ENCODE assay signal across 8 cellular contexts in genomic region chr5:179559280-179560252, GRCh38. TPM values are rescaled to one million over a fixed set of nuclear protein-coding genes. Genes with fewer than 3 reads are reported as not detected.
DNase-seq lines count a peak whose midpoint lies in the region; ATAC-seq and TF ChIP-seq lines count a peak whose summit lies in the region.

No MANE protein-coding gene starts in this region.

- peaks cover 70% of the 10 kb centered on the region for H3K36me3 Mint-ChIP-seq in activated T-cell treated with anti-CD3 and anti-CD28 coated beads, Interleukin-2, amount 50 U/mL, for 24 hours (ENCODE audit: low read depth)

- H3K79me2 ChIP-seq in ACC112 (ENCODE audit: control insufficient read depth, insufficient read depth, low read length, unreplicated experiment), result peaks cover 29% of the 10 kb centered on the region

- H3K4me1 ChIP-seq in ACC112 (ENCODE audit: control insufficient read depth, insufficient read depth, low read length, unreplicated experiment), result peaks cover 4% of the 10 kb centered on the region

- peak overlapping the region; percentile 70 for H2AFZ ChIP-seq in ACC112 (ENCODE audit: low read length, unreplicated experiment)

- peak; percentile 95 for TF ChIP-seq POLR2A in erythroblast (IDR thresholded peaks at IDR 0.05; ENCODE audit: low read length)

- H3K4me1 Mint-ChIP-seq in activated T-cell treated with anti-CD3 and anti-CD28 coated beads, Interleukin-2, amount 50 U/mL, for 24 hours (ENCODE audit: low read depth), result peaks cover 29% of the 10 kb centered on the region

- peak overlapping the region; percentile 81 for H3K4me3 ChIP-seq in ACC112 (ENCODE audit: low read depth, low read length)

- DNase-seq in NCI-H774 (lab: John Stamatoyannopoulos, UW) (peak; percentile 98), erythroblast (lab: John Stamatoyannopoulos, UW) (peak; percentile 96 to 97), mucosa of gallbladder (ENCODE audit: low spot score) (peak; percentile 98)
- DNase-seq in activated T-cell treated with anti-CD3 and anti-CD28 coated beads, Interleukin-2, amount 50 U/mL, for 24 hours, result peak; percentile 83
- DNase-seq in stimulated activated CD8-positive, alpha-beta memory T cell treated with anti-CD3 and anti-CD28 coated beads, Interleukin-4, amount 100 ng/mL, for 1 hour (ENCODE audit: low read depth in 2 of 2, low spot score in 1 of 2), result peak; percentile 50 to 82

- no peaks in the 10 kb centered on the region for H3K36me3 ChIP-seq in ACC112 (ENCODE audit: insufficient read depth, low read length)

- H3K9me3 Mint-ChIP-seq in activated T-cell treated with anti-CD3 and anti-CD28 coated beads, Interleukin-2, amount 50 U/mL, for 24 hours, result no peaks in the 10 kb centered on the region

- H3K4me3 Mint-ChIP-seq in activated T-cell treated with anti-CD3 and anti-CD28 coated beads, Interleukin-2, amount 50 U/mL, for 24 hours, result peak overlapping the region; percentile 78

- no peaks in the 10 kb centered on the region for H3K27me3 ChIP-seq in ACC112 (ENCODE audit: insufficient read depth, low read length)

- H3K27ac ChIP-seq in ACC112 (ENCODE audit: low read depth, low read length), result peak overlapping the region; percentile 64

- H3K27ac Mint-ChIP-seq in activated T-cell treated with anti-CD3 and anti-CD28 coated beads, Interleukin-2, amount 50 U/mL, for 24 hours, result peak overlapping the region; percentile 81

- ATAC-seq in GM19023 (IDR thresholded peaks at IDR 0.05; ENCODE audit: unreplicated experiment) (peak; percentile 99), HG03280 (IDR thresholded peaks at IDR 0.05; ENCODE audit: unreplicated experiment) (peak; percentile 99)

- H3K27me3 Mint-ChIP-seq in activated T-cell treated with anti-CD3 and anti-CD28 coated beads, Interleukin-2, amount 50 U/mL, for 24 hours, result no peaks in the 10 kb centered on the region

RNA-seq across cellular contexts. Expression of gene RUFY1, which starts 9.2 kb away (rescaled TPM):
- 54.7 TPM for total RNA-seq in mucosa of gallbladder

Comparison
In these comparisons a context has a peak if more than half of its experiments do, and no peak if none do; other contexts are left out.
1. Peak in every context shown above with its lines: DNase-seq, ATAC-seq, H3K4me3 ChIP-seq and H3K27ac ChIP-seq.